ENCODE assay signal across 12 cellular contexts in the genomic region with DNA sequence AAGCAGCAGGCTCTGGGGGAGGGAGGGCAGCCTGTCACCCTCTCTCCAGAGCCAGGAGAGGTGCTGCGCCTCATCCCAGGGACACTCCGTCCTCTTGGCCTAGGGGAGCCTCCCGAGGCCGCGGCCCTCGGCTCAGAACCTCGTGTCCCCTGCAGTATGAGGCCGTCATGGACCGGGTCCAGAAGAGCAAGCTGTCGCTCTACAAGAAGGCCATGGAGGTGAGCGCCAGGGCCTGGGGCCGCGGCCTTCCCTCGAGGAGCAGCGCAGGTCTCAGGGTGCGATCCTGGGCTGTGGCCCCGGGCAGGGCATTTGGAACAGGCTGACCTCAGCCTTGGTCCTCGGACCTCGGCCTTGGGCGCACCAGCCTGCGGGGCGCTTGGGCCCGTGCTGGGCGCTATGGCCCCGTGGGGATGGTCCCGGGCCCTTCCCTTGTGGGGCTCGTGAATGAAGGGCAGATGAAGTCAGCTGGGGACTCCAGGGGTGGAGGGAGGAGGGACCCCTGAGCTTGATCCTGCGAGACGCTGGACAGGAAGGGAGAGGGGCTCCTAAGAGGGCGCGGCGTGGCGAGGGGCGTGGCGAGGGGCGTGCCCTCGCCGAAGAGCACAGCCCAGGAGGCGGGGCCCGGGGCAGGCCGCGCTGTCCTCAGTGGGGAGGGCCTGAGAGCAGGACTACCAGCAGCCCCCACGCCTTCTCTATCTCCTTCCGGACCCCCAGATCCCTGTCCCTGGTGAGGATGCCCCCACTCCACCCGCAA. TPM values are rescaled to one million over a fixed set of nuclear protein-coding genes. Genes with fewer than 3 reads are reported as not detected.
DNase-seq lines count a peak whose midpoint lies in the region; ATAC-seq and TF ChIP-seq lines count a peak whose summit lies in the region.
"Had no signal": no experiment of that assay in that cellular context is flagged by ENCODE, and none has a peak within 500 bp of the region (broad histone marks: within the 10 kb centered on the region; RNA-seq: fewer than 3 reads in every experiment).

No MANE protein-coding gene starts in this region.

- H3K27me3 ChIP-seq in A673 (replicated peaks; ENCODE audit: insufficient read depth, low read depth, low read length, poor library complexity) (no peaks in the 10 kb centered on the region), HUES64 (ENCODE audit: insufficient read depth, low read length) (no peaks in the 10 kb centered on the region), neuronal stem cell (ENCODE audit: control insufficient read depth in 3 of 3, insufficient read depth in 3 of 3, low read depth in 1 of 3, low read length in 3 of 3) (peaks cover 0 to 20% (median 4%) of the 10 kb centered on the region in 3 experiments)

- no peak overlapping the region for H3K9ac ChIP-seq in HUES64 (ENCODE audit: low read depth, low read length)
- H3K9ac ChIP-seq in neuronal stem cell (ENCODE audit: low read depth, low read length, poor library complexity): peak overlapping the region; percentile 78

- no peak overlapping the region for H3K4me3 ChIP-seq in A673 (ENCODE audit: low read depth, low read length, poor library complexity, severe bottlenecking)
- H3K4me3 ChIP-seq in HUES64 (ENCODE audit: low read length): peak overlapping the region; percentile 45
- H3K4me3 ChIP-seq in neuronal stem cell (ENCODE audit: low read length in 2 of 2): peak overlapping the region in 1 of 2 donors; percentile 73

- peak overlapping the region; percentile 97 for H2BK15ac ChIP-seq in neuronal stem cell (ENCODE audit: low read length)

- peak overlapping the region; percentile 58 for H2BK12ac ChIP-seq in neuronal stem cell (ENCODE audit: low read length)

- H3K27me3 Mint-ChIP-seq in glutamatergic neuron (ENCODE audit: unreplicated experiment): peaks cover 20% of the 10 kb centered on the region

- peaks cover 8% of the 10 kb centered on the region for H3K4me1 ChIP-seq in A673 (ENCODE audit: insufficient read depth, low read length, poor library complexity, severe bottlenecking)
- no peaks in the 10 kb centered on the region; the same call in 1 of the 2 replicates for H3K4me1 ChIP-seq in HUES64 (ENCODE audit: insufficient read depth, low read length)
- peaks cover 24 to 30% of the 10 kb centered on the region in 2 donors for H3K4me1 ChIP-seq in neuronal stem cell (ENCODE audit: control insufficient read depth in 2 of 2, insufficient read depth in 1 of 2, low read depth in 1 of 2, low read length in 2 of 2)

- H3K4me2 ChIP-seq in neuronal stem cell (ENCODE audit: insufficient read depth, low read length, poor library complexity, severe bottlenecking): peak overlapping the region; percentile 75

- CTCF ChIA-PET in A673 (lab: Charles Lee): no interaction called here

- H3K27ac ChIP-seq in A673 (ENCODE audit: low read depth, low read length, poor library complexity, severe bottlenecking): no peak overlapping the region
- H3K27ac ChIP-seq in HUES64 (ENCODE audit: low read depth, low read length): no peak overlapping the region
- no peak overlapping the region for H3K27ac ChIP-seq in neuronal stem cell (replicated peaks; ENCODE audit: low read length)

- peak; percentile 36 for DNase-seq in A673 (ENCODE audit: low spot score)
- DNase-seq in glutamatergic neuron: peak; percentile 56
- DNase-seq in neuronal stem cell (ENCODE audit: low spot score): peak; percentile 40
- DNase-seq in NCI-H1092 treated with DMSO at 0.1 percent for 48 hours (lab: John Stamatoyannopoulos, UW): no peak
- no peak for DNase-seq in NCI-H524 treated with DMSO at 0.1 percent for 48 hours (lab: John Stamatoyannopoulos, UW)
- DNase-seq in SKM-1 treated with dmso at 0.1 percent for 144 hours (lab: John Stamatoyannopoulos, UW; ENCODE audit: unreplicated experiment): no peak
- DNase-seq: activated effector memory CD4-positive, alpha-beta T cell treated with Interleukin-2 at 50 U/mL for 16 hours; NCI-H2029 treated with DMSO at 0.1 percent for 48 hours; SW 1271 had no signal

- H3K14ac ChIP-seq in neuronal stem cell (ENCODE audit: low read length): peak overlapping the region; percentile 27

- 73% methylated on average over 45 of the region's 45 CpGs for WGBS in HUES64
- no CpG with 5 or more reads among the region's 45 CpGs for WGBS in neuronal stem cell (ENCODE audit: extremely low coverage in 2 of 2, insufficient read length in 2 of 2, insufficient replicate concordance in 1 of 2), 2 donors

- H3K36me3 Mint-ChIP-seq in glutamatergic neuron (ENCODE audit: unreplicated experiment): no peaks in the 10 kb centered on the region

- peaks cover 24% of the 10 kb centered on the region for H3K4me1 Mint-ChIP-seq in glutamatergic neuron (ENCODE audit: low read depth, unreplicated experiment)

- ATAC-seq in HG02571 (IDR thresholded peaks at IDR 0.05; ENCODE audit: unreplicated experiment): no peak

- H3K36me3 ChIP-seq in A673 (ENCODE audit: insufficient read depth, low read length, poor library complexity, severe bottlenecking) (no peaks in the 10 kb centered on the region), HUES64 (ENCODE audit: insufficient read depth, low read length) (no peaks in the 10 kb centered on the region), neuronal stem cell (replicated peaks in 1 of 2; ENCODE audit: control insufficient read depth in 2 of 2, insufficient read depth in 2 of 2, low read length in 2 of 2) (no peaks in the 10 kb centered on the region)

- H3K4ac ChIP-seq in neuronal stem cell (ENCODE audit: low read length): no peak overlapping the region

- H3K27ac Mint-ChIP-seq in glutamatergic neuron (ENCODE audit: unreplicated experiment): no peak overlapping the region

- intact Hi-C loops in A673 (cut with micrococcal nuclease; ENCODE audit: unreplicated experiment): loop anchor here (5.0 kb wide), 1 partner anchor 514 kb away; no protein-coding TSS in a partner anchor

- no TSS peak for BruUV-seq in A673 (replicated peaks; lab: Mats Ljungman, UMichigan)

- peak overlapping the region; percentile 95 for H3K18ac ChIP-seq in neuronal stem cell (ENCODE audit: low read length)

- no peak overlapping the region for H4K8ac ChIP-seq in neuronal stem cell (ENCODE audit: low read depth, low read length)

- no peak overlapping the region for H3K4me3 Mint-ChIP-seq in glutamatergic neuron (ENCODE audit: unreplicated experiment)

- peaks cover 11% of the 10 kb centered on the region for H3K9me3 Mint-ChIP-seq in glutamatergic neuron (ENCODE audit: unreplicated experiment)

- POLR2A ChIA-PET in A673 (lab: Charles Lee; ENCODE audit: low non-redundant PET): interaction anchor here (0.6 kb wide), 1 partner anchor 515 kb away, joined by 3 read pairs; no protein-coding TSS in a partner anchor

- H2AFZ ChIP-seq in neuronal stem cell (ENCODE audit: low read length): no peak overlapping the region

- H4K91ac ChIP-seq in neuronal stem cell (ENCODE audit: low read depth, low read length, poor library complexity): no peak overlapping the region

- peak overlapping the region; percentile 47 for H3K23ac ChIP-seq in neuronal stem cell (ENCODE audit: low read depth, low read length, poor library complexity)

- H2BK120ac ChIP-seq in neuronal stem cell (ENCODE audit: low read depth, low read length): peak overlapping the region; percentile 87

- H2BK5ac ChIP-seq in neuronal stem cell (ENCODE audit: low read length): no peak overlapping the region

- peak overlapping the region; percentile 65 for H2AK5ac ChIP-seq in neuronal stem cell (ENCODE audit: low read depth, low read length)

- H3K9me3 ChIP-seq in A673 (ENCODE audit: low read depth, low read length, poor library complexity, severe bottlenecking): no peaks in the 10 kb centered on the region
- no peaks in the 10 kb centered on the region for H3K9me3 ChIP-seq in HUES64 (ENCODE audit: insufficient read depth, low read depth, low read length)
- H3K9me3 ChIP-seq in neuronal stem cell (replicated peaks in 1 of 2; ENCODE audit: control insufficient read depth in 2 of 2, insufficient read depth in 1 of 2, low read depth in 1 of 2, low read length in 2 of 2): no peaks in the 10 kb centered on the region

- H3K79me1 ChIP-seq in neuronal stem cell (ENCODE audit: low read depth, low read length): no peaks in the 10 kb centered on the region

- TF ChIP-seq CTCF in A673 (conservative IDR thresholded peaks at IDR 0.05; ENCODE audit: low read depth, low read length) (no peak), glutamatergic neuron (IDR thresholded peaks at IDR 0.05; ENCODE audit: partially characterized antibody, unreplicated experiment) (no peak)

RNA-seq across cellular contexts. Expression of gene PSTPIP1, which starts 32.9 kb away (rescaled TPM):
- not detected in 2 replicates for total RNA-seq in A673 (2021)
- polyA plus RNA-seq in HUES64 (2013, experiment 1 of 2): 0.20 TPM
- polyA plus RNA-seq in HUES64 (2013, experiment 2 of 2): 0.32 TPM
- 12.4 TPM for total RNA-seq in glutamatergic neuron (ENCODE audit: unreplicated experiment)
- polyA plus RNA-seq in neuronal stem cell (2013, experiment 1 of 2): 2.0 TPM
- 1.8 TPM for polyA plus RNA-seq in neuronal stem cell (2013, experiment 2 of 2)
- total RNA-seq: glomerular endothelial cell had no signal

RNA-seq across cellular contexts. Expression of gene TSPAN3, which starts 43.0 kb away (rescaled TPM):
- total RNA-seq in A673 (2021): 219 and 224 TPM in 2 replicates
- 96.7 TPM for polyA plus RNA-seq in HUES64 (2013, experiment 1 of 2)
- polyA plus RNA-seq in HUES64 (2013, experiment 2 of 2): 110 TPM
- total RNA-seq in glutamatergic neuron (ENCODE audit: unreplicated experiment): 190 TPM
- polyA plus RNA-seq in neuronal stem cell (2013, experiment 1 of 2): 251 TPM
- polyA plus RNA-seq in neuronal stem cell (2013, experiment 2 of 2): 239 TPM

Comparison
In these comparisons a context has a peak if more than half of its experiments do, and no peak if none do; other contexts are left out.
1. DNase-seq: peak in A673 (single experiment), glutamatergic neuron (single experiment) and neuronal stem cell (single experiment); none in NCI-H1092 treated with DMSO at 0.1 percent for 48 hours (single experiment), NCI-H524 treated with DMSO at 0.1 percent for 48 hours (single experiment) and SKM-1 treated with dmso at 0.1 percent for 144 hours (single experiment).
2. RNA of gene PSTPIP1, which starts 32.9 kb away (total RNA-seq): 12.4 TPM in glutamatergic neuron (single experiment); not detected in A673; every median in the first group is over 10 times any median in the second.